9 cellular contexts compared by ENCODE assay signal in genomic region chr16:8944113-8944765, GRCh38. TPM values are rescaled to one million over a fixed set of nuclear protein-coding genes. Genes with fewer than 3 reads are reported as not detected.
A peak's percentile ranks its signal among the peaks of the same experiment; 100 is the strongest.
DNase-seq lines count a peak whose midpoint lies in the region; ATAC-seq and TF ChIP-seq lines count a peak whose summit lies in the region.
"Had no signal": no experiment of that assay in that cellular context is flagged by ENCODE, and none has a peak within 500 bp of the region (broad histone marks: within the 10 kb centered on the region; RNA-seq: fewer than 3 reads in every experiment).

No MANE protein-coding gene starts in this region.

- H3K9me3 ChIP-seq in iPS-20b (ENCODE audit: insufficient read depth, low read depth, low read length) (no peaks in the 10 kb centered on the region), ovary (no peaks in the 10 kb centered on the region)
- H3K9me3 ChIP-seq: upper lobe of left lung had no signal

- no peak overlapping the region for H3K27ac ChIP-seq in iPS-20b (ENCODE audit: low read length)
- no peak overlapping the region for H3K27ac ChIP-seq in ovary

- ATAC-seq in GM21423 (IDR thresholded peaks at IDR 0.05; ENCODE audit: unreplicated experiment) (peak; percentile 70), HG03571 (IDR thresholded peaks at IDR 0.05; ENCODE audit: unreplicated experiment) (peak; percentile 72)

- H3K4me1 ChIP-seq in iPS-20b (ENCODE audit: insufficient read depth, low read length) (peaks cover 12% of the 10 kb centered on the region), ovary (ENCODE audit: insufficient read depth) (peaks cover 22% of the 10 kb centered on the region)

- TF ChIP-seq EP300 in ovary (IDR thresholded peaks at IDR 0.05): no peak

- DNase-seq in ovary (no peak), NCI-H1436 treated with DMSO at 0.1 percent for 48 hours (lab: John Stamatoyannopoulos, UW) (no peak), NCI-H2196 (lab: John Stamatoyannopoulos, UW; ENCODE audit: unreplicated experiment) (no peak), middle frontal gyrus (ENCODE audit: extremely low spot score, low spot score) (no peak)
- DNase-seq: upper lobe of left lung had no signal

- H3K36me3 ChIP-seq in iPS-20b (ENCODE audit: insufficient read depth, low read depth, low read length): no peaks in the 10 kb centered on the region
- H3K36me3 ChIP-seq in ovary: no peaks in the 10 kb centered on the region
- H3K36me3 ChIP-seq: upper lobe of left lung had no signal

- intact Hi-C loops in ovary (cut with DNase I): no loop called here

- WGBS in ovary, 3 donors: 18 to 23% (median 20%) methylated on average over 3 of the region's 3 CpGs

- H3K27me3 ChIP-seq in iPS-20b (ENCODE audit: insufficient read depth, low read length) (no peaks in the 10 kb centered on the region), ovary (no peaks in the 10 kb centered on the region)
- H3K27me3 ChIP-seq: upper lobe of left lung had no signal

- peak overlapping the region; percentile 2 for H3K4me3 ChIP-seq in GM12875 (ENCODE audit: low read depth, low read length)
- H3K4me3 ChIP-seq in iPS-20b (ENCODE audit: low read length): no peak overlapping the region
- no peak overlapping the region for H3K4me3 ChIP-seq in ovary
- H3K4me3 ChIP-seq: upper lobe of left lung had no signal

- TF ChIP-seq CTCF in GM12875 (IDR thresholded peaks at IDR 0.05; ENCODE audit: borderline replicate concordance, insufficient read depth, low read depth, low read length): 0 out of 2 replicates have a peak, but pooled peaks have one; percentile 10
- no peak for TF ChIP-seq CTCF in ovary (IDR thresholded peaks at IDR 0.05)

- peak overlapping the region; percentile 2; the same call in 1 of the 2 replicates for H3K9ac ChIP-seq in iPS-20b (ENCODE audit: low read depth, low read length)

- no peak for TF ChIP-seq POLR2A in ovary (IDR thresholded peaks at IDR 0.05)

RNA-seq across cellular contexts. Expression of gene USP7, which starts 19.5 kb away (rescaled TPM):
- total RNA-seq in ovary: 100 to 1,000 TPM in 2 of 7 donors, 10 to 100 TPM in 5; 73.8 to 104 (median 98.3) TPM
- polyA plus RNA-seq in ovary: 10 to 100 TPM; 28.1 to 86.3 TPM
